8 cellular contexts compared by ENCODE assay signal in the genomic region with DNA sequence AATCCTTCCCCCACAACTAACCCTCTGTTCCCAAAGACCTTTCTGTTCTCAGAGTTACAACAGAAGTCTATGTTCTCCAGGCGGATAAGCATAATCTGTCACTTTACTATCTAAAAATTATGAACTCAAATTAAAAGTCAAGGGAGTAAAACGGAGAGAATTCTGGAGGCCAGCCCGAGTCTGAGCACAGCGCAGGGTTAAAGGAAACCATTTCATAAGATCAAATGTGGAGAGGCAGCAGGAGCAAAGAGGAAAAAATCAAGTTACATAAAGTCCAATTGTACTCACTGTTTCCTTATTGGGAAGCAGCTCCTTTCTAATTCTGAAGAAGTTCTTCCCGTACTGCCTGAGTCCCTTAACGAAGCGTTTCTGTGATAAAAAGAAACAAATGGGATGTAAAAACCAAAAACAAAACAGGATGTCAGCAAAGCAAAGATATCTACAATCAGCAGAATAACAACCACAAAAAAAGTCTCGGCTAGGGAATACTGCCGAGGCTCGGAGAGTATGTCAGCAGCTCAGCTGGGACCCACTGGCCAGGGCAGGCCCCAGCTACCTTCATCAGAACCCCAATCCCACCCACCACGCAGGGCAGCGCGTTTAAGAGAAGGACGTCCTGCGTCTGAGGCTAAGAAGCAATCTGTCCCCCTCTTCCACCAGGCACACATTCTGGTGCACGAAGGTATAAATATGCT.
DNase-seq lines count a peak whose midpoint lies in the region; ATAC-seq lines count a peak whose summit lies in the region.

No MANE protein-coding gene starts in this region.

- H3K4me1 ChIP-seq in stomach smooth muscle (ENCODE audit: control insufficient read depth, insufficient read depth, low read length), result peaks cover 42% of the 10 kb centered on the region

- no peaks in the 10 kb centered on the region for H3K27me3 ChIP-seq in stomach smooth muscle (ENCODE audit: control insufficient read depth in 1 of 2, insufficient read depth in 2 of 2, low read length in 2 of 2)

- ATAC-seq in HG03280 (IDR thresholded peaks at IDR 0.05; ENCODE audit: unreplicated experiment), result no peak

- H3K27ac ChIP-seq in stomach smooth muscle (ENCODE audit: low read length), result peak overlapping the region; percentile 99

- peak overlapping the region; percentile 94 to 99 for H3K9ac ChIP-seq in stomach smooth muscle (ENCODE audit: low read length in 2 of 2)

- H3K4me3 ChIP-seq in iPS-18c (ENCODE audit: insufficient read depth, low read depth, low read length) (peak overlapping the region; percentile 79), stomach smooth muscle (ENCODE audit: low read length in 2 of 2) (peak overlapping the region; percentile 91 to 92)

- H3K9me3 ChIP-seq in iPS-18c (ENCODE audit: control insufficient read depth, insufficient read depth, low read length) (no peaks in the 10 kb centered on the region), stomach smooth muscle (ENCODE audit: control insufficient read depth in 2 of 2, low read length in 2 of 2) (no peaks in the 10 kb centered on the region)

- DNase-seq in activated effector memory CD4-positive, alpha-beta T cell treated with anti-CD3 and anti-CD28 coated beads, Interleukin-2, amount 50 U/mL, for 16 hours, result peak; percentile 69
- no peak for DNase-seq in activated effector memory CD4-positive, alpha-beta T cell treated with Interleukin-2 at 50 U/mL for 16 hours
- DNase-seq in astrocyte of the hippocampus (ENCODE audit: low read depth, low spot score), result peak; percentile 58
- no peak for DNase-seq in HuH-7 (ENCODE audit: low spot score)
- DNase-seq in activated CD4-positive, CD25-positive, alpha-beta regulatory T cell (lab: John Stamatoyannopoulos, UW), result no peak

- H3K36me3 ChIP-seq in stomach smooth muscle (ENCODE audit: control insufficient read depth in 2 of 2, insufficient read depth in 2 of 2, low read length in 2 of 2), result peaks cover 4 to 10% of the 10 kb centered on the region in 2 donors

Comparison
In these comparisons a context has a peak if more than half of its experiments do, and no peak if none do; other contexts are left out.
1. DNase-seq: peak in activated effector memory CD4-positive, alpha-beta T cell treated with anti-CD3 and anti-CD28 coated beads, Interleukin-2, amount 50 U/mL, for 16 hours (single experiment) and astrocyte of the hippocampus (single experiment); none in activated effector memory CD4-positive, alpha-beta T cell treated with Interleukin-2 at 50 U/mL for 16 hours (single experiment), HuH-7 (single experiment) and activated CD4-positive, CD25-positive, alpha-beta regulatory T cell (0 of 4).